Comparison of ENCODE assay signal across 26 cellular contexts in genomic region chr2:103353754-103354153, GRCh38.
"Had no signal": no experiment of that assay in that cellular context is flagged by ENCODE, and none has a peak within 500 bp of the region (broad histone marks: within the 10 kb centered on the region; RNA-seq: fewer than 3 reads in every experiment).

No MANE protein-coding gene starts in this region.

- H3K4me3 Mint-ChIP-seq: activated naive CD4-positive, alpha-beta T cell treated with anti-CD3 and anti-CD28 coated beads, Interleukin-2, amount 10 ng/mL, durations not matched to agents 7 days and 5 days; activated naive CD8-positive, alpha-beta T cell treated with anti-CD3 and anti-CD28 coated beads, Interleukin-2, amount 10 ng/mL, durations not matched to agents 7 days and 5 days; activated T-helper 1 cell treated with anti-CD3 and anti-CD28 coated beads, Interleukin-12 subunit alpha, Interleukin-12 subunit beta, Interleukin-2, Interleukin-4 antibody, amounts not matched to agents 30 ng/mL and 10 ng/mL and 1 ng/mL, durations not matched to agents 14 hours and 24 hours and 36 hours; brain; memory B cell; naive thymus-derived CD4-positive, alpha-beta T cell; stimulated activated naive CD8-positive, alpha-beta T cell treated with anti-CD3 and anti-CD28 coated beads, Interleukin-15, Interleukin-2, amounts not matched to agents 100 ng/mL and 50 ng/mL, for 24 hours; T-helper 2 cell treated with Interferon-gamma antibody and Interleukin-4, amounts not matched to agents 5 μg/mL and 100 μg/mL, for 36 hours; type B pancreatic cell had no signal

- H3K27ac Mint-ChIP-seq: activated naive CD4-positive, alpha-beta T cell treated with anti-CD3 and anti-CD28 coated beads, Interleukin-2, amount 10 ng/mL, durations not matched to agents 7 days and 5 days; activated naive CD8-positive, alpha-beta T cell treated with anti-CD3 and anti-CD28 coated beads, Interleukin-2, amount 10 ng/mL, durations not matched to agents 7 days and 5 days; activated T-helper 1 cell treated with anti-CD3 and anti-CD28 coated beads, Interleukin-12 subunit alpha, Interleukin-12 subunit beta, Interleukin-2, Interleukin-4 antibody, amounts not matched to agents 30 ng/mL and 10 ng/mL and 1 ng/mL, durations not matched to agents 14 hours and 24 hours and 36 hours; brain; memory B cell; naive thymus-derived CD4-positive, alpha-beta T cell; stimulated activated naive CD8-positive, alpha-beta T cell treated with anti-CD3 and anti-CD28 coated beads, Interleukin-15, Interleukin-2, amounts not matched to agents 100 ng/mL and 50 ng/mL, for 24 hours; T-helper 2 cell treated with Interferon-gamma antibody and Interleukin-4, amounts not matched to agents 5 μg/mL and 100 μg/mL, for 36 hours; type B pancreatic cell had no signal

- H3K4me1 Mint-ChIP-seq: activated naive CD4-positive, alpha-beta T cell treated with anti-CD3 and anti-CD28 coated beads, Interleukin-2, amount 10 ng/mL, durations not matched to agents 7 days and 5 days; activated naive CD8-positive, alpha-beta T cell treated with anti-CD3 and anti-CD28 coated beads, Interleukin-2, amount 10 ng/mL, durations not matched to agents 7 days and 5 days; brain; memory B cell; naive thymus-derived CD4-positive, alpha-beta T cell had no signal

- H3K36me3 Mint-ChIP-seq: activated naive CD4-positive, alpha-beta T cell treated with anti-CD3 and anti-CD28 coated beads, Interleukin-2, amount 10 ng/mL, durations not matched to agents 7 days and 5 days; activated naive CD8-positive, alpha-beta T cell treated with anti-CD3 and anti-CD28 coated beads, Interleukin-2, amount 10 ng/mL, durations not matched to agents 7 days and 5 days; brain; memory B cell; naive thymus-derived CD4-positive, alpha-beta T cell; type B pancreatic cell had no signal

- ATAC-seq: gastrocnemius medialis; left lobe of liver; naive thymus-derived CD4-positive, alpha-beta T cell; sciatic nerve had no signal

- H3K27me3 Mint-ChIP-seq: activated naive CD4-positive, alpha-beta T cell treated with anti-CD3 and anti-CD28 coated beads, Interleukin-2, amount 10 ng/mL, durations not matched to agents 7 days and 5 days; activated naive CD8-positive, alpha-beta T cell treated with anti-CD3 and anti-CD28 coated beads, Interleukin-2, amount 10 ng/mL, durations not matched to agents 7 days and 5 days; brain; memory B cell; naive thymus-derived CD4-positive, alpha-beta T cell; stimulated activated naive CD8-positive, alpha-beta T cell treated with anti-CD3 and anti-CD28 coated beads, Interleukin-15, Interleukin-2, amounts not matched to agents 100 ng/mL and 50 ng/mL, for 24 hours; type B pancreatic cell had no signal

- DNase-seq: activated CD4-positive, alpha-beta T cell treated with anti-CD3 and anti-CD28 coated beads for 4 hours; activated CD4-positive, alpha-beta T cell treated with anti-CD3 and anti-CD28 coated beads, Interleukin-2, amount 50 U/mL, for 48 hours; activated CD8-positive, alpha-beta memory T cell treated with anti-CD3 and anti-CD28 coated beads for 24 hours; activated effector memory CD4-positive, alpha-beta T cell treated with anti-CD3 and anti-CD28 coated beads, Interleukin-2, amount 50 U/mL, for 16 hours; activated naive CD4-positive, alpha-beta T cell treated with anti-CD3 and anti-CD28 coated beads, Interleukin-2, amount 10 ng/mL, durations not matched to agents 7 days and 5 days; activated naive CD8-positive, alpha-beta T cell treated with anti-CD3 and anti-CD28 coated beads, Interleukin-2, amount 10 ng/mL, durations not matched to agents 7 days and 5 days; cerebellar nuclear complex; colonic mucosa; effector memory CD4-positive, alpha-beta T cell; gastrocnemius medialis; head of caudate nucleus; hippocampal formation; kidney; midbrain; naive thymus-derived CD4-positive, alpha-beta T cell; stimulated activated CD4-positive, alpha-beta T cell treated with anti-CD3 and anti-CD28 coated beads, Interleukin-12 subunit alpha, Interleukin-12 subunit beta, amount 100 ng/mL, for 4 hours; stimulated activated CD4-positive, alpha-beta T cell treated with anti-CD3 and anti-CD28 coated beads, Interleukin-4, amount 100 ng/mL, for 1 hour; uterus had no signal

- H3K9me3 Mint-ChIP-seq: activated naive CD8-positive, alpha-beta T cell treated with anti-CD3 and anti-CD28 coated beads, Interleukin-2, amount 10 ng/mL, durations not matched to agents 7 days and 5 days; activated T-helper 1 cell treated with anti-CD3 and anti-CD28 coated beads, Interleukin-12 subunit alpha, Interleukin-12 subunit beta, Interleukin-2, Interleukin-4 antibody, amounts not matched to agents 30 ng/mL and 10 ng/mL and 1 ng/mL, durations not matched to agents 14 hours and 24 hours and 36 hours; memory B cell; type B pancreatic cell had no signal
